In the genomic region with DNA sequence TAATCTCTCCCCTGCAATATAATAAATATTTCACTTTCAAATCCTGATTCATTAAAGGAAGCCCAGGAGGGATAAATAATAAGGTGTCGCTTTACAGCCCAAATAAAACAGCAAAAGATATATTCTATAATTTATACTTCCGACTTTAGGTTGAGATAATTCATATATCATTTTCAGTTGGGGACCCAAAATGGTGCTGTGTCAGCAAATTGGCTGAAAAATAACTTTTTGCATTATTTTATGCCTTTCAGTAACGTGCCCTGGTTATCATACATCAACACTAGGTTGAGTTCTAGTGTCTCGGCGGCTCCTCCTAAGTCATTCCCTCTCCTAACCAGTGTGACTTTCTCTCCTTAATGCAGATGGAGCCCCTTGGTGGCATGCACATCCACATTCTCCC, we compare ENCODE assay signal across 9 cellular contexts.
"Had no signal": no experiment of that assay in that cellular context is flagged by ENCODE, and none has a peak within 500 bp of the region (broad histone marks: within the 10 kb centered on the region; RNA-seq: fewer than 3 reads in every experiment).

No MANE protein-coding gene starts in this region.

- FAIRE-seq: HTR-8/SVneo had no signal

- ATAC-seq: GM23338, HCT116 had no signal

- H3K4me1 ChIP-seq: HAP-1 had no signal

- H3K9ac ChIP-seq: KMS-11 had no signal

- DNase-seq: H7, HFFc6, Karpas-422, KBM-7 had no signal

- H3K27ac ChIP-seq: KMS-11 had no signal

- H3K36me3 ChIP-seq: HAP-1 had no signal

- H3K4me2 ChIP-seq: GM23338, KMS-11 had no signal

- H3K9me3 ChIP-seq: HAP-1 had no signal

- H2AFZ ChIP-seq: GM23338 had no signal

- H3K4me3 ChIP-seq: GM23338, HAP-1 had no signal
